13 cellular contexts compared by ENCODE assay signal in genomic region chr15:63231717-63232116, GRCh38. TPM values are rescaled to one million over a fixed set of nuclear protein-coding genes. Genes with fewer than 3 reads are reported as not detected.
DNase-seq lines count a peak whose midpoint lies in the region; ATAC-seq lines count a peak whose summit lies in the region.
"Had no signal": no experiment of that assay in that cellular context is flagged by ENCODE, and none has a peak within 500 bp of the region (broad histone marks: within the 10 kb centered on the region; RNA-seq: fewer than 3 reads in every experiment).

No MANE protein-coding gene starts in this region.

- peaks cover 21% of the 10 kb centered on the region; the same call in 1 of the 2 replicates for H3K36me3 ChIP-seq in BLaER1
- no peaks in the 10 kb centered on the region for H3K36me3 ChIP-seq in GM23248 (ENCODE audit: low read depth)

- no peaks in the 10 kb centered on the region for H3K27me3 Mint-ChIP-seq in naive B cell

- H3K9ac ChIP-seq in BLaER1 (peak overlapping the region; percentile 31; the same call in 1 of the 2 replicates), GM23248 (no peak overlapping the region)

- no peaks in the 10 kb centered on the region for H3K9me3 Mint-ChIP-seq in activated naive CD4-positive, alpha-beta T cell treated with anti-CD3 and anti-CD28 coated beads, Interleukin-2, amount 50 U/mL, for 72 hours
- no peaks in the 10 kb centered on the region for H3K9me3 Mint-ChIP-seq in naive B cell

- H3K27me3 ChIP-seq in BLaER1: no peaks in the 10 kb centered on the region
- no peaks in the 10 kb centered on the region for H3K27me3 ChIP-seq in GM23248 (replicated peaks; ENCODE audit: insufficient read depth)
- H3K27me3 ChIP-seq: hepatocyte had no signal

- H3K27ac ChIP-seq in BLaER1 (no peak overlapping the region), GM23248 (peak overlapping the region; percentile 7)
- H3K27ac ChIP-seq: hepatocyte had no signal

- H3K9me3 ChIP-seq in BLaER1 (no peaks in the 10 kb centered on the region), GM23248 (ENCODE audit: low read depth) (no peaks in the 10 kb centered on the region)
- H3K9me3 ChIP-seq: Caco-2, mucosa of descending colon had no signal

- intact Hi-C loops in sciatic nerve (cut with DNase I): no loop called here

- peaks cover 33 to 74% (median 58%) of the 10 kb centered on the region in 3 donors for H3K4me1 Mint-ChIP-seq in naive B cell

- H3K4me2 ChIP-seq in BLaER1 (peak overlapping the region; percentile 21; the same call in 1 of the 2 replicates), GM23248 (ENCODE audit: unreplicated experiment) (peak overlapping the region; percentile 18)
- H3K4me2 ChIP-seq: hepatocyte had no signal

- no peak overlapping the region for H3K4me3 Mint-ChIP-seq in naive B cell

- H2AFZ ChIP-seq in GM23248: no peak overlapping the region
- H2AFZ ChIP-seq: hepatocyte had no signal

- no peaks in the 10 kb centered on the region for H3K9me2 ChIP-seq in GM23248 (ENCODE audit: insufficient read depth)

- in situ Hi-C loops in GM23248 (cut with MboI): no loop called here

- DNase-seq in GM23248 (peak; percentile 49), naive B cell (no peak), sciatic nerve (ENCODE audit: low spot score) (no peak), NK-92 (lab: John Stamatoyannopoulos, UW; ENCODE audit: unreplicated experiment) (no peak), NCI-H526 treated with DMSO at 0.1 percent for 48 hours (lab: John Stamatoyannopoulos, UW) (no peak)
- no peak for DNase-seq in activated naive CD4-positive, alpha-beta T cell treated with anti-CD3 and anti-CD28 coated beads, Interleukin-2, amount 50 U/mL, for 72 hours (ENCODE audit: low spot score in 2 of 2)
- DNase-seq: activated CD4-positive, CD25-positive, alpha-beta regulatory T cell; Caco-2; mucosa of descending colon; NCI-H2227 treated with DMSO at 0.1 percent for 48 hours had no signal

- H3F3A ChIP-seq in GM23248 (ENCODE audit: insufficient read depth): peaks cover 44% of the 10 kb centered on the region

- 4 to 6% methylated on average over 1 of the region's 1 CpG for WGBS in GM23248 (ENCODE audit: low coverage in 1 of 2, low lambda C conversion rate in 2 of 2, missing lambda C conversion rate in 2 of 2), 2 experiments

- H3K4me3 ChIP-seq in BLaER1: no peak overlapping the region
- H3K4me3 ChIP-seq in GM23248: no peak overlapping the region
- H3K4me3 ChIP-seq: hepatocyte, mucosa of descending colon had no signal

- peak; percentile 36 to 46 for ATAC-seq in activated naive CD4-positive, alpha-beta T cell treated with anti-CD3 and anti-CD28 coated beads, Interleukin-2, amount 50 U/mL, for 72 hours
- ATAC-seq in naive B cell (ENCODE audit: low read depth in 2 of 2): no peak
- ATAC-seq in sciatic nerve: no peak
- ATAC-seq in HG03139 (IDR thresholded peaks at IDR 0.05; ENCODE audit: unreplicated experiment): no peak

- H3K36me3 Mint-ChIP-seq in activated naive CD4-positive, alpha-beta T cell treated with anti-CD3 and anti-CD28 coated beads, Interleukin-2, amount 50 U/mL, for 72 hours: peaks cover 7 to 27% of the 10 kb centered on the region in 2 donors
- H3K36me3 Mint-ChIP-seq in naive B cell: no peaks in the 10 kb centered on the region

- H3K4me1 ChIP-seq in BLaER1 (peaks cover 40% of the 10 kb centered on the region), GM23248 (ENCODE audit: insufficient read depth) (peaks cover 48% of the 10 kb centered on the region)

- H4K20me1 ChIP-seq in BLaER1 (peaks cover 7% of the 10 kb centered on the region; the same call in 1 of the 2 replicates), GM23248 (ENCODE audit: insufficient read depth) (no peaks in the 10 kb centered on the region)

- H3K79me2 ChIP-seq in GM23248 (ENCODE audit: insufficient read depth): peaks cover 85% of the 10 kb centered on the region

- H3K27ac Mint-ChIP-seq in activated naive CD4-positive, alpha-beta T cell treated with anti-CD3 and anti-CD28 coated beads, Interleukin-2, amount 50 U/mL, for 72 hours: peak overlapping the region in 1 of 2 donors; percentile 81
- peak overlapping the region in 5 of 6 donors; percentile 3 to 84 (median 22) for H3K27ac Mint-ChIP-seq in naive B cell

RNA-seq across cellular contexts. Expression of gene RAB8B, which starts 42.3 kb away (rescaled TPM):
- 54.3 and 54.6 TPM in 2 replicates for total RNA-seq in GM23248 (2014; rRNA removed; shearing (Covaris generic))
- polyA plus RNA-seq in GM23248 (2016; fragmentation: Nextera tagmentation; extraction: Ambion mirVana): 37.8 and 43.6 TPM in 2 replicates
- 100 to 1,000 TPM; 106 to 157 TPM for total RNA-seq in activated naive CD4-positive, alpha-beta T cell treated with anti-CD3 and anti-CD28 coated beads, Interleukin-2, amount 50 U/mL, for 72 hours
- polyA plus RNA-seq in naive B cell (ENCODE audit: low read depth in 6 of 6): 10 to 100 TPM; 24.4 to 64.4 (median 58.6) TPM
- 69.4 TPM for total RNA-seq in sciatic nerve

RNA-seq across cellular contexts. Expression of gene APH1B, which starts 45.7 kb away (rescaled TPM):
- total RNA-seq in GM23248 (2014; rRNA removed; shearing (Covaris generic)): 15.8 and 18.6 TPM in 2 replicates
- polyA plus RNA-seq in GM23248 (2016; fragmentation: Nextera tagmentation; extraction: Ambion mirVana) (40.5 and 43.2 TPM in 2 replicates), naive B cell (ENCODE audit: low read depth in 6 of 6) (10 to 100 TPM; 12.6 to 26.5 (median 20.0) TPM)
- 10 to 100 TPM in 1 of 2 donors, 1 to 10 TPM in 1; 2.6 to 14.7 TPM for total RNA-seq in activated naive CD4-positive, alpha-beta T cell treated with anti-CD3 and anti-CD28 coated beads, Interleukin-2, amount 50 U/mL, for 72 hours
- total RNA-seq in sciatic nerve: 22.5 TPM

Comparison
In these comparisons a context has a peak if more than half of its experiments do, and no peak if none do; other contexts are left out.
1. ATAC-seq: peak in activated naive CD4-positive, alpha-beta T cell treated with anti-CD3 and anti-CD28 coated beads, Interleukin-2, amount 50 U/mL, for 72 hours (2 of 2); none in naive B cell (0 of 2), sciatic nerve (single experiment) and HG03139 (single experiment).